ENCODE assay signal across 2 cellular contexts in the genomic region with DNA sequence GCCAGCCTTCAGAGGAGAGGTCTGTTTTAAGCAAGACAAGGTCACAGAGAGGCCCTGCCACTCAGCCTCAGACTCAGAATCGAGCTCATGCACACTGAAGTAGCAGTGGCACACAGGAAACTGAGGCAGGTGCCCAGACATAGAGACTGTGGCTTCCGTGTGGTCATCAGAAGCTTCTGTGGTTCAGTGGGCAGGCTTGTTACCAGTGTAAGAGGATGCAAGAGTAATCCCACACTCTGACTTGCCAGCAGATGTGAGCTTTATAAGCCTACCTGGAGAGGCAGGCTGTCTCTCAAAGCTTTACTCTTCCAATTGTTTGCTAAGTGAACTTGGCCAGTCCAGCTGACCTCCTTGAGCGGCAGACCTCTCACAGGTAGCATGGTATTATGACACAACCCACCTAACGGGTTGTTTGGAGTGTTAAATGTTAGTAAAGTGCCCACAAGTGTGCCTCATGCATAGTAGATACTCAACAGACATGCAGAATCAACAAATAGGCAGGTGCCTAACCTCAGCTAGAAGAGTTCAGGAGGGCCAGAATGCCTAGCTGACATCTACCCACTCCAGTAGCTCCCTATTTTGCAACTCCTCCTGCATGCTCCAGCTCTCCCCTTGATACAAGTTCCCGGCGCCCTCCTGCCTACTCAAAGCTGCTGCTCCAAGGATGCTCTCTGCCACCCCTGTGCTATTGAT. TPM values are rescaled to one million over a fixed set of nuclear protein-coding genes. Genes with fewer than 3 reads are reported as not detected.
"Had no signal": no experiment of that assay in that cellular context is flagged by ENCODE, and none has a peak within 500 bp of the region (broad histone marks: within the 10 kb centered on the region; RNA-seq: fewer than 3 reads in every experiment).

No MANE protein-coding gene starts in this region.

RNA-seq across cellular contexts. Expression of a gene that starts 23.5 kb away (rescaled TPM):
- total RNA-seq: MCF 10A, PC-9 had no signal
